Comparison of ENCODE assay signal across 31 cellular contexts in genomic region chr2:210207929-210208328, GRCh38.
"Had no signal": no experiment of that assay in that cellular context is flagged by ENCODE, and none has a peak within 500 bp of the region (broad histone marks: within the 10 kb centered on the region; RNA-seq: fewer than 3 reads in every experiment).

No MANE protein-coding gene starts in this region.

- ATAC-seq: activated CD4-positive, alpha-beta T cell treated with anti-CD3 and anti-CD28 coated beads for 36 hours; activated CD8-positive, alpha-beta memory T cell treated with anti-CD3 and anti-CD28 coated beads, Interleukin-2, amount 10 ng/mL, durations not matched to agents 7 days and 5 days; activated CD8-positive, alpha-beta T cell treated with anti-CD3 and anti-CD28 coated beads, Interleukin-2, amount 10 ng/mL, durations not matched to agents 7 days and 5 days; activated naive CD8-positive, alpha-beta T cell treated with anti-CD3 and anti-CD28 coated beads, Interleukin-2, amount 50 U/mL, for 24 hours; body of pancreas; effector memory CD8-positive, alpha-beta T cell; foreskin keratinocyte; gastrocnemius medialis; heart left ventricle; T-helper 17 cell had no signal

- H3K27ac ChIP-seq: adrenal gland, body of pancreas, esophagus muscularis mucosa, foreskin keratinocyte, gastrocnemius medialis, heart left ventricle had no signal

- DNase-seq: activated CD4-positive, alpha-beta memory T cell treated with anti-CD3 and anti-CD28 coated beads for 36 hours; activated CD4-positive, alpha-beta T cell treated with anti-CD3 and anti-CD28 coated beads for 36 hours; activated CD4-positive, alpha-beta T cell treated with anti-CD3 and anti-CD28 coated beads, Interleukin-2, amount 10 ng/mL, durations not matched to agents 24 days and 14 days; activated CD4-positive, CD25-positive, alpha-beta regulatory T cell; activated CD4-positive, CD25-positive, alpha-beta regulatory T cell treated with anti-CD3 and anti-CD28 coated beads, Interleukin-2, amount 50 U/mL, for 72 hours; activated CD8-positive, alpha-beta memory T cell treated with anti-CD3 and anti-CD28 coated beads, Interleukin-2, amount 10 ng/mL, durations not matched to agents 7 days and 5 days; activated CD8-positive, alpha-beta memory T cell treated with anti-CD3 and anti-CD28 coated beads, Interleukin-2, amount 50 U/mL, for 4 hours; activated CD8-positive, alpha-beta T cell treated with anti-CD3 and anti-CD28 coated beads, Interleukin-2, amount 10 ng/mL, durations not matched to agents 7 days and 5 days; activated effector memory CD4-positive, alpha-beta T cell treated with anti-CD3 and anti-CD28 coated beads, Interleukin-2, amount 50 U/mL, for 16 hours; activated naive CD4-positive, alpha-beta T cell treated with anti-CD3 and anti-CD28 coated beads for 36 hours; activated naive CD8-positive, alpha-beta T cell treated with anti-CD3 and anti-CD28 coated beads for 36 hours; activated naive CD8-positive, alpha-beta T cell treated with anti-CD3 and anti-CD28 coated beads, Interleukin-2, amount 50 U/mL, for 24 hours; activated T-cell treated with anti-CD3 and anti-CD28 coated beads, Interleukin-2, amount 50 U/mL, for 1 hour; activated T-cell treated with anti-CD3 and anti-CD28 coated beads, Interleukin-2, amount 50 U/mL, for 48 hours; adrenal gland; amygdala; aorta; body of pancreas; caudate nucleus; cortex of kidney; dermis blood vessel endothelial cell; effector CD4-positive, alpha-beta T cell; effector memory CD8-positive, alpha-beta T cell; erythroblast; foreskin keratinocyte; gastrocnemius medialis; glutamatergic neuron; heart left ventricle; T-helper 17 cell; T1000 had no signal
